In genomic region chr6:168055696-168056489, GRCh38 we compare ENCODE assay signal across 16 cellular contexts.
DNase-seq lines count a peak whose midpoint lies in the region; ATAC-seq and TF ChIP-seq lines count a peak whose summit lies in the region.
"Had no signal": no experiment of that assay in that cellular context is flagged by ENCODE, and none has a peak within 500 bp of the region (broad histone marks: within the 10 kb centered on the region; RNA-seq: fewer than 3 reads in every experiment).

No MANE protein-coding gene starts in this region.

- H3K9ac ChIP-seq in BLaER1 = no peak overlapping the region

- peak overlapping the region; percentile 82; the same call in 1 of the 2 replicates for H3K4me2 ChIP-seq in BLaER1

- H3K4me1 ChIP-seq in BLaER1 = peaks cover 51% of the 10 kb centered on the region
- H3K4me1 ChIP-seq: HAP-1 had no signal

- H3K9me3 ChIP-seq in BLaER1 = no peaks in the 10 kb centered on the region
- H3K9me3 ChIP-seq: Caco-2, HAP-1 had no signal

- peak; percentile 12 for DNase-seq in NCI-H82 (lab: John Stamatoyannopoulos, UW)
- no peak for DNase-seq in NCI-H82 treated with DMSO at 0.1 percent for 48 hours (lab: John Stamatoyannopoulos, UW; ENCODE audit: unreplicated experiment)
- DNase-seq in RWPE1 (ENCODE audit: low spot score) = no peak
- no peak for DNase-seq in HUDEP-2 (lab: John Stamatoyannopoulos, UW; ENCODE audit: unreplicated experiment in 76 of 76)
- DNase-seq: C1 segment of cervical spinal cord; Caco-2; CD4-positive, CD25-positive, alpha-beta regulatory T cell; CD8-positive, alpha-beta T cell; DMS153; DND-41; GOT3; HFFc6 had no signal

- H3K27ac ChIP-seq in BLaER1 (no peak overlapping the region), RWPE1 (peak overlapping the region; percentile 79)
- H3K27ac ChIP-seq: 22Rv1 had no signal

- no peaks in the 10 kb centered on the region for H4K20me1 ChIP-seq in BLaER1

- H3K27me3 ChIP-seq in BLaER1 = no peaks in the 10 kb centered on the region

- H3K4me3 ChIP-seq in BLaER1 = no peak overlapping the region
- H3K4me3 ChIP-seq: HAP-1 had no signal

- POLR2A ChIA-PET in RWPE1 (lab: Yijun Ruan, JAX; ENCODE audit: low non-redundant PET) = no interaction called here

- TF ChIP-seq CTCF in RWPE1 (conservative IDR thresholded peaks at IDR 0.05; ENCODE audit: low read depth) = no peak

- H3K36me3 ChIP-seq in BLaER1 = no peaks in the 10 kb centered on the region
- H3K36me3 ChIP-seq: HAP-1 had no signal

- ATAC-seq in HG03108 (IDR thresholded peaks at IDR 0.05; ENCODE audit: unreplicated experiment) = no peak
- ATAC-seq: CD8-positive, alpha-beta T cell had no signal

- CTCF ChIA-PET in RWPE1 (lab: Yijun Ruan, JAX) = interaction anchor here (0.6 to 0.7 kb wide), 3 partner anchors 320 to 1189 kb away, joined by 3 to 6 read pairs (median 3); no protein-coding TSS in a partner anchor
